32 cellular contexts compared by ENCODE assay signal in the genomic region with DNA sequence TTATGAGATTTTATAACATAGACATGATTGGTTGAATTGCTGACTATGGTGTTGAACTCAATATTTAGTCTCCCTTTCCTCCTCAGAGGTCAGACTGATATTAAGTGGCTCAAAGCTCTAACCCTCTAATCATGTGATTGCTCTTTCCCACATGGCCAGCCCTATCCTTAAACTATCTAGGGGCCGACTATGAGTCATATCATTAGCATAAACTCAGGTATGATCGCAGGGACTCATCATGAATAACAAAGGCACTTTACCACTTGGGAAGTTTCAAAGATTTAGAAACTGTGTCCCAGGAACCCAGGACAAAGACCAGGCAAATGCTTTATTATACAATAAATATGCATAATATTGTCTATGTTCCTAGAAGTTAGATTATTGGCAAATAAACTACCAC.
"Had no signal": no experiment of that assay in that cellular context is flagged by ENCODE, and none has a peak within 500 bp of the region (broad histone marks: within the 10 kb centered on the region; RNA-seq: fewer than 3 reads in every experiment).

No MANE protein-coding gene starts in this region.

- H3K36me3 Mint-ChIP-seq: activated CD8-positive, alpha-beta memory T cell treated with anti-CD3 and anti-CD28 coated beads, Interleukin-2, amount 10 ng/mL, durations not matched to agents 7 days and 5 days; activated naive CD4-positive, alpha-beta T cell treated with anti-CD3 and anti-CD28 coated beads, Interleukin-2, amount 10 ng/mL, durations not matched to agents 7 days and 5 days; activated naive CD8-positive, alpha-beta T cell; brain had no signal

- H3K9me3 Mint-ChIP-seq: brain had no signal

- H3K27me3 Mint-ChIP-seq: activated CD4-positive, alpha-beta memory T cell treated with anti-CD3 and anti-CD28 coated beads, Interleukin-2, amount 10 ng/mL, durations not matched to agents 7 days and 5 days; activated CD8-positive, alpha-beta memory T cell treated with anti-CD3 and anti-CD28 coated beads, Interleukin-2, amount 10 ng/mL, durations not matched to agents 7 days and 5 days; activated naive CD4-positive, alpha-beta T cell treated with anti-CD3 and anti-CD28 coated beads, Interleukin-2, amount 10 ng/mL, durations not matched to agents 7 days and 5 days; activated naive CD8-positive, alpha-beta T cell; activated naive CD8-positive, alpha-beta T cell treated with anti-CD3 and anti-CD28 coated beads, Interleukin-2, amount 50 U/mL, for 24 hours; brain had no signal

- H3K4me1 Mint-ChIP-seq: activated CD4-positive, alpha-beta memory T cell treated with anti-CD3 and anti-CD28 coated beads, Interleukin-2, amount 10 ng/mL, durations not matched to agents 7 days and 5 days; activated CD8-positive, alpha-beta memory T cell treated with anti-CD3 and anti-CD28 coated beads, Interleukin-2, amount 10 ng/mL, durations not matched to agents 7 days and 5 days; activated naive CD4-positive, alpha-beta T cell treated with anti-CD3 and anti-CD28 coated beads, Interleukin-2, amount 10 ng/mL, durations not matched to agents 7 days and 5 days; activated naive CD8-positive, alpha-beta T cell treated with anti-CD3 and anti-CD28 coated beads, Interleukin-2, amount 50 U/mL, for 24 hours; brain had no signal

- H3K4me3 Mint-ChIP-seq: activated CD4-positive, alpha-beta memory T cell treated with anti-CD3 and anti-CD28 coated beads, Interleukin-2, amount 10 ng/mL, durations not matched to agents 7 days and 5 days; activated CD8-positive, alpha-beta memory T cell treated with anti-CD3 and anti-CD28 coated beads, Interleukin-2, amount 10 ng/mL, durations not matched to agents 7 days and 5 days; activated naive CD4-positive, alpha-beta T cell treated with anti-CD3 and anti-CD28 coated beads, Interleukin-2, amount 10 ng/mL, durations not matched to agents 7 days and 5 days; activated naive CD8-positive, alpha-beta T cell; activated naive CD8-positive, alpha-beta T cell treated with anti-CD3 and anti-CD28 coated beads, Interleukin-2, amount 50 U/mL, for 24 hours; brain had no signal

- DNase-seq: activated CD4-positive, alpha-beta memory T cell treated with anti-CD3 and anti-CD28 coated beads, Interleukin-2, amount 10 ng/mL, durations not matched to agents 7 days and 5 days; activated CD4-positive, alpha-beta T cell treated with anti-CD3 and anti-CD28 coated beads for 4 hours; activated CD4-positive, CD25-positive, alpha-beta regulatory T cell treated with anti-CD3 and anti-CD28 coated beads, Interleukin-2, amount 50 U/mL, for 72 hours; activated CD8-positive, alpha-beta memory T cell treated with anti-CD3 and anti-CD28 coated beads for 24 hours; activated CD8-positive, alpha-beta memory T cell treated with anti-CD3 and anti-CD28 coated beads, Interleukin-2, amount 10 ng/mL, durations not matched to agents 7 days and 5 days; activated CD8-positive, alpha-beta memory T cell treated with anti-CD3 and anti-CD28 coated beads, Interleukin-2, amount 50 U/mL, for 48 hours; activated effector memory CD4-positive, alpha-beta T cell treated with Interleukin-2 at 50 U/mL for 16 hours; activated naive CD4-positive, alpha-beta T cell treated with anti-CD3 and anti-CD28 coated beads, Interleukin-2, amount 10 ng/mL, durations not matched to agents 7 days and 5 days; activated naive CD8-positive, alpha-beta T cell treated with anti-CD3 and anti-CD28 coated beads, Interleukin-2, amount 50 U/mL, for 24 hours; activated T-cell treated with anti-CD3 and anti-CD28 coated beads, Interleukin-2, amount 50 U/mL, for 48 hours; anterior cingulate cortex; caudate nucleus; cerebellar nuclear complex; Kasumi-1; MM.1S; MV-4-11; NCI-H1092; NCI-H1436 treated with DMSO at 0.1 percent for 48 hours; NCI-H1694 treated with DMSO at 0.1 percent for 48 hours; NCI-H2029; NCI-H345; NCI-H524 treated with DMSO at 0.1 percent for 48 hours; NCI-H748 treated with DMSO at 0.1 percent for 48 hours; NK-92 treated with Interleukin-12 subunit alpha and Interleukin-12 subunit beta, amount 100 ng/mL, for 24 hours; OCI-M1; Right ventricle myocardium superior; SW 1271; T1000 had no signal

- ATAC-seq: activated CD8-positive, alpha-beta memory T cell treated with anti-CD3 and anti-CD28 coated beads, Interleukin-2, amount 10 ng/mL, durations not matched to agents 7 days and 5 days; activated naive CD8-positive, alpha-beta T cell treated with anti-CD3 and anti-CD28 coated beads, Interleukin-2, amount 50 U/mL, for 24 hours had no signal

- FAIRE-seq: bronchial epithelial cell, TTC549 had no signal

- H3K27ac Mint-ChIP-seq: activated CD4-positive, alpha-beta memory T cell treated with anti-CD3 and anti-CD28 coated beads, Interleukin-2, amount 10 ng/mL, durations not matched to agents 7 days and 5 days; activated CD8-positive, alpha-beta memory T cell treated with anti-CD3 and anti-CD28 coated beads, Interleukin-2, amount 10 ng/mL, durations not matched to agents 7 days and 5 days; activated naive CD4-positive, alpha-beta T cell treated with anti-CD3 and anti-CD28 coated beads, Interleukin-2, amount 10 ng/mL, durations not matched to agents 7 days and 5 days; activated naive CD8-positive, alpha-beta T cell; activated naive CD8-positive, alpha-beta T cell treated with anti-CD3 and anti-CD28 coated beads, Interleukin-2, amount 50 U/mL, for 24 hours; brain had no signal
